Comparison of ENCODE assay signal across 21 cellular contexts in the genomic region with DNA sequence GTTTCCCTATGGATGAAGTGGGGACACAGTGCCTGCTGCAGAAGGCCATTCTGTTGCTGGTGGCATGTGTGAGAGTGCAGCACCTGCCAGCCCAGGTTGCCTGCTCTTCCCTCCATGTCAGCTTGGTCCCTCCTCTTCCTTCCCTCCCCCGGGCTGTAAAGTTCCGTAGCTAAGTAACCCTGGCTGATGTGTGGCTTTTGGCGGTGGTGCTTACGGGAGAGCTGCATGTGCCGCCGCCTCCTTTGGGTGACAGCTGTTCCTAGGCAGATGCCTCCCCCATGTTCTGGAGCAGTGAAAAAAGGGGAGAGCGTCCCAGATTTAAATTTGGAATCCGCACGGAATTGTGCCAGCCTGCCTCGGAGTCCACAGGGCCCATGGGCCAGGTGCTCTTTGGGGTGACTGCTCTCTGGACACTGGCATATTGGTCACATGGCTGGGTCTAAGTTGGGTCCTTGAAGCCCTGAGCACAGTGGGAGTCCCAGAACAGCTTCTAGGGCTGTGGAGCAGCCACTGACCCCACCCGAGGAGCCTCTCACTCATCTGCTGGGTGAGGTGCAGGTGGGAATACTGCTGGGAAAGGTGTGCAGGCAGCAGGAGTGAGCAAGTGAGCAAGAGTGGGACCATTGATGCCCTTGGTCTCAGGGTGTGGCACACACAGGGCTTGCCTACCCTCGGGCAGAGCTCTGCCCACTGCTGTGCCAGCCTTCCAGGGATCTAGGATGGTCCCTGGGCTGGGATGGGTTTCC. TPM values are rescaled to one million over a fixed set of nuclear protein-coding genes. Genes with fewer than 3 reads are reported as not detected.
DNase-seq lines count a peak whose midpoint lies in the region; ATAC-seq and TF ChIP-seq lines count a peak whose summit lies in the region.
"Had no signal": no experiment of that assay in that cellular context is flagged by ENCODE, and none has a peak within 500 bp of the region (broad histone marks: within the 10 kb centered on the region; RNA-seq: fewer than 3 reads in every experiment).

No MANE protein-coding gene starts in this region.

- no peak overlapping the region for H3K27ac ChIP-seq in HEK293 (ENCODE audit: extremely low read depth, low read depth, low read length)
- no peak overlapping the region for H3K27ac ChIP-seq in coronary artery
- H3K27ac ChIP-seq in stomach, result no peak overlapping the region
- H3K27ac ChIP-seq: BLaER1, SJSA1 had no signal

- peak; percentile 53 for DNase-seq in coronary artery (ENCODE audit: low spot score)
- peak; percentile 35 for DNase-seq in mesenteric fat pad (ENCODE audit: low spot score)
- DNase-seq in stomach, result peak; percentile 13
- no peak for DNase-seq in NCI-H446 (lab: John Stamatoyannopoulos, UW)
- DNase-seq in T-helper 2 cell treated with Interferon-gamma antibody and Interleukin-4, amounts not matched to agents 5 μg/mL and 100 μg/mL, for 36 hours (ENCODE audit: low spot score), result no peak
- DNase-seq: CD4-positive, CD25-positive, alpha-beta regulatory T cell; DMS53; HCEC 1CT; NCI-H1092; NCI-H1417 treated with DMSO at 0.1 percent for 48 hours; NCI-H187 treated with DMSO at 0.1 percent for 48 hours; NCI-H446 treated with DMSO at 0.1 percent for 48 hours; NCI-H526; Right ventricle myocardium superior; RPMI8226 had no signal

- no peaks in the 10 kb centered on the region for H3K9me3 Mint-ChIP-seq in T-helper 2 cell treated with Interferon-gamma antibody and Interleukin-4, amounts not matched to agents 5 μg/mL and 100 μg/mL, for 36 hours
- H3K9me3 Mint-ChIP-seq: CD4-positive, CD25-positive, alpha-beta regulatory T cell had no signal

- WGBS in stomach, 5 donors, result 73 to 90% (median 87%) methylated on average over 6 to 12 of the region's 12 CpGs

- no peak for TF ChIP-seq POLR2A in stomach (IDR thresholded peaks at IDR 0.05)

- H3K36me3 Mint-ChIP-seq in T-helper 2 cell treated with Interferon-gamma antibody and Interleukin-4, amounts not matched to agents 5 μg/mL and 100 μg/mL, for 36 hours (ENCODE audit: low read depth), result no peaks in the 10 kb centered on the region
- H3K36me3 Mint-ChIP-seq: CD4-positive, CD25-positive, alpha-beta regulatory T cell had no signal

- H3K27ac Mint-ChIP-seq in T-helper 2 cell treated with Interferon-gamma antibody and Interleukin-4, amounts not matched to agents 5 μg/mL and 100 μg/mL, for 36 hours, result no peak overlapping the region
- H3K27ac Mint-ChIP-seq: CD4-positive, CD25-positive, alpha-beta regulatory T cell had no signal

- H3K4me1 ChIP-seq in HEK293 (ENCODE audit: control insufficient read depth, insufficient read depth, low read length) (peaks cover 29% of the 10 kb centered on the region), stomach (peaks cover 0 to 3% (median 0%) of the 10 kb centered on the region in 4 donors)

- POLR2A ChIA-PET in HEK293 (lab: Yijun Ruan, JAX), result no interaction called here

- H3K4me3 ChIP-seq in HEK293 (ENCODE audit: low read depth, low read length), result no peak overlapping the region
- no peak overlapping the region for H3K4me3 ChIP-seq in coronary artery
- H3K4me3 ChIP-seq in stomach, result no peak overlapping the region
- H3K4me3 ChIP-seq: BLaER1, SJSA1 had no signal

- CTCF ChIA-PET in HEK293 (lab: Yijun Ruan, JAX), result no interaction called here

- H3K4me1 Mint-ChIP-seq in T-helper 2 cell treated with Interferon-gamma antibody and Interleukin-4, amounts not matched to agents 5 μg/mL and 100 μg/mL, for 36 hours (ENCODE audit: low read depth), result no peaks in the 10 kb centered on the region
- H3K4me1 Mint-ChIP-seq: CD4-positive, CD25-positive, alpha-beta regulatory T cell had no signal

- no peak for ATAC-seq in GM21723 (IDR thresholded peaks at IDR 0.05; ENCODE audit: unreplicated experiment)

- peaks cover 0 to 12% (median 0%) of the 10 kb centered on the region in 3 donors for H3K27me3 ChIP-seq in stomach
- H3K27me3 ChIP-seq: BLaER1, SJSA1 had no signal

- H3K36me3 ChIP-seq in HEK293 (ENCODE audit: control insufficient read depth in 2 of 2, insufficient read depth in 1 of 2, low read length in 2 of 2) (no peaks in the 10 kb centered on the region), stomach (no peaks in the 10 kb centered on the region)
- H3K36me3 ChIP-seq: BLaER1, SJSA1 had no signal

- intact Hi-C loops in stomach (cut with DNase I; ENCODE audit: low total_unique reads), result no loop called here

- H3K27me3 Mint-ChIP-seq in T-helper 2 cell treated with Interferon-gamma antibody and Interleukin-4, amounts not matched to agents 5 μg/mL and 100 μg/mL, for 36 hours (ENCODE audit: low read depth), result no peaks in the 10 kb centered on the region
- H3K27me3 Mint-ChIP-seq: CD4-positive, CD25-positive, alpha-beta regulatory T cell had no signal

- TF ChIP-seq EP300 in stomach (IDR thresholded peaks at IDR 0.05), result no peak

- no peak for TF ChIP-seq CTCF in HEK293 (tag by site-specific recombination; IDR thresholded peaks at IDR 0.05)
- no peak for TF ChIP-seq CTCF in coronary artery (IDR thresholded peaks at IDR 0.05)
- TF ChIP-seq CTCF in stomach (IDR thresholded peaks at IDR 0.05), result no peak

- H3K4me3 Mint-ChIP-seq in T-helper 2 cell treated with Interferon-gamma antibody and Interleukin-4, amounts not matched to agents 5 μg/mL and 100 μg/mL, for 36 hours, result no peak overlapping the region
- H3K4me3 Mint-ChIP-seq: CD4-positive, CD25-positive, alpha-beta regulatory T cell had no signal

- H3K9me3 ChIP-seq in HEK293 (ENCODE audit: control insufficient read depth, insufficient read depth, low read depth, low read length) (no peaks in the 10 kb centered on the region; the same call in 1 of the 2 replicates), stomach (no peaks in the 10 kb centered on the region)
- H3K9me3 ChIP-seq: BLaER1, SJSA1 had no signal

TF ChIP-seq in HEK293, 187 proteins besides CTCF, POLR2A, EP300 and RAD21:
- TF ChIP-seq ZNF341 (tag by site-specific recombination; IDR thresholded peaks at IDR 0.05; ENCODE audit: low read depth), result peak; percentile 56; the same call in 1 of the 2 replicates
- TF ChIP-seq ZNF600 (tag by site-specific recombination; IDR thresholded peaks at IDR 0.05), result peak; percentile 48; the same call in 1 of the 2 replicates
- TF ChIP-seq ZNF660 (tag by site-specific recombination; IDR thresholded peaks at IDR 0.05), result no peak
- TF ChIP-seq, protein P1, sequence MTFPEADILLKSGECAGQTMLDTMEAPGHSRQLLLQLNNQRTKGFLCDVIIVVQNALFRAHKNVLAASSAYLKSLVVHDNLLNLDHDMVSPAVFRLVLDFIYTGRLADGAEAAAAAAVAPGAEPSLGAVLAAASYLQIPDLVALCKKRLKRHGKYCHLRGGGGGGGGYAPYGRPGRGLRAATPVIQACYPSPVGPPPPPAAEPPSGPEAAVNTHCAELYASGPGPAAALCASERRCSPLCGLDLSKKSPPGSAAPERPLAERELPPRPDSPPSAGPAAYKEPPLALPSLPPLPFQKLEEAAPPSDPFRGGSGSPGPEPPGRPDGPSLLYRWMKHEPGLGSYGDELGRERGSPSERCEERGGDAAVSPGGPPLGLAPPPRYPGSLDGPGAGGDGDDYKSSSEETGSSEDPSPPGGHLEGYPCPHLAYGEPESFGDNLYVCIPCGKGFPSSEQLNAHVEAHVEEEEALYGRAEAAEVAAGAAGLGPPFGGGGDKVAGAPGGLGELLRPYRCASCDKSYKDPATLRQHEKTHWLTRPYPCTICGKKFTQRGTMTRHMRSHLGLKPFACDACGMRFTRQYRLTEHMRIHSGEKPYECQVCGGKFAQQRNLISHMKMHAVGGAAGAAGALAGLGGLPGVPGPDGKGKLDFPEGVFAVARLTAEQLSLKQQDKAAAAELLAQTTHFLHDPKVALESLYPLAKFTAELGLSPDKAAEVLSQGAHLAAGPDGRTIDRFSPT (tag by site-specific recombination; IDR thresholded peaks at IDR 0.05), result peak; percentile 75
- no peak for TF ChIP-seq ZNF2 (tag by site-specific recombination; IDR thresholded peaks at IDR 0.05)

RNA-seq across cellular contexts. Expression of a gene that starts 33.1 kb away (rescaled TPM):
- total RNA-seq in mesenteric fat pad (not detected), stomach (10 to 100 TPM in 1 of 5 donors, 1 to 10 TPM in 2, under 1 TPM in 1, not detected in 1; 0.58 to 13.4 (median 3.8) TPM)
- 1 to 10 TPM in 1 of 3 donors, under 1 TPM in 2; 0.44 to 1.1 (median 0.53) TPM for polyA plus RNA-seq in stomach
- total RNA-seq: G401 had no signal
- polyA plus RNA-seq: AG04450 had no signal

Comparison
In these comparisons a context has a peak if more than half of its experiments do, and no peak if none do; other contexts are left out.
1. DNase-seq: peak in coronary artery (single experiment), mesenteric fat pad (single experiment) and stomach (single experiment); none in NCI-H446 (0 of 2) and T-helper 2 cell treated with Interferon-gamma antibody and Interleukin-4, amounts not matched to agents 5 μg/mL and 100 μg/mL, for 36 hours (single experiment).